Comparison of ENCODE assay signal across 8 cellular contexts in the genomic region with DNA sequence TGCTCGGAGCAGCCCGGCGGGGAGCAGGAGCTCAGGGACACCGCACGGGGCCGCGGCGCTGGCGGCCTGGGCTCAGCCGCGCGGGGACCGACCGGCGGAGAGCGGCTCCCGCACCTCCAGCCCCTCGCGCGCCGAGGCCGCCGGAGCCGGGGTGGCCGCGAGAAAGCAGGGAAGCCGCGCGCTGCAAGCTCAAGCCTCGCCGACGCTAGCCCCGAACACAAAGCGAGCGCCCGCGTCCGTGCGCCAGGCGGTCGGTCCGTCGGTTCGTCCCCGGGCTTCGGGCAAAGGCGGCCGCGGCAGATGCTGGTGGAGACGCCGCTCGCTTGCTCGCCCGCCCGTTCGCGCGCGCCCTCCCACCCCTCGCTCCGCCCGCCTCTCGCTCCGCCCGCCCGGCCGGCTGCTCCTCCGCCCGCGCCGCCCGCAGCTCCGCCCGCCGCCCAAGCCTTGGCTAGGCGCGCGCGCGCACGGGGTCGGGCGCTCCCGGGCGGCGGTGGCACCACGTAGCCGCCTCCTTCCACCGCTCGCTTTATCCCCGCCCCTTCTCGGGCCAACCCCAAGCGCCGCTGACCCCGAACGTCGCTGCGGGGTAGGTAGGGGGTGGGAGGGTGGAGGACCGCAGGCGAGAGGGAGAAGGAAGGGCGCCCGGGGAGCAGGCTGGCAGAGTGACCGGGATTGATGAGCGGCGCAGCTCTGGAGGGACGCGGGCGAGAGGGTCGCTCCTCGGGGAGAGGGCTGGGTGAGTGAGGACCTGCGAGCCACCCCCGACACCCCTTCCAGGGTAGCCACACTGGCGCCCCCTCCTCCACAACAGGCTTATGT. TPM values are rescaled to one million over a fixed set of nuclear protein-coding genes. Genes with fewer than 3 reads are reported as not detected.
DNase-seq lines count a peak whose midpoint lies in the region; ATAC-seq and TF ChIP-seq lines count a peak whose summit lies in the region.

A gene (minus strand): TSS at position 325 of the 819 bp plus-strand sequence.

- peak within 1 kb of the TSS; percentile 90 for H3K56ac ChIP-seq in mesendoderm (ENCODE audit: low read length)

- no peak within 1 kb of the TSS for H4K5ac ChIP-seq in mesendoderm (ENCODE audit: low read length)

- TF ChIP-seq CTCF in endodermal cell (conservative IDR thresholded peaks at IDR 0.05) = no peak

- no peak within 1 kb of the TSS for H4K8ac ChIP-seq in mesendoderm (ENCODE audit: low read depth, low read length)

- H3K9ac ChIP-seq in endodermal cell (ENCODE audit: extremely low read depth, low read length, poor library complexity, severe bottlenecking) (no peak within 1 kb of the TSS), mesendoderm (ENCODE audit: low read length) (peak within 1 kb of the TSS; percentile 72)

- peak; percentile 69 to 73 for DNase-seq in AML-193 (lab: John Stamatoyannopoulos, UW)
- peak; percentile 50 for DNase-seq in GM19238 (ENCODE audit: insufficient read length, low spot score)
- peak; percentile 52 for DNase-seq in NCI-H82 treated with DMSO at 0.1 percent for 48 hours (lab: John Stamatoyannopoulos, UW; ENCODE audit: unreplicated experiment)
- DNase-seq in activated CD8-positive, alpha-beta memory T cell treated with anti-CD3 and anti-CD28 coated beads, Interleukin-2, amount 50 U/mL, for 1 hour (ENCODE audit: extremely low read depth) = peak; percentile 28
- peak; percentile 92 for DNase-seq in endodermal cell
- DNase-seq in mesendoderm = peak; percentile 84
- peak; percentile 82 for DNase-seq in stimulated activated CD8-positive, alpha-beta memory T cell treated with anti-CD3 and anti-CD28 coated beads, Interleukin-12 subunit alpha, Interleukin-12 subunit beta, amount 100 ng/mL, for 4 hours (ENCODE audit: low read depth)

- H3K27me3 Mint-ChIP-seq in endodermal cell (ENCODE audit: insufficient read depth) = peaks cover 56% of the 10 kb centered on the region

- peak; percentile 32 for ATAC-seq in HG03378 (IDR thresholded peaks at IDR 0.05; ENCODE audit: unreplicated experiment)

- no peaks in the 10 kb centered on the region for H3K36me3 Mint-ChIP-seq in endodermal cell (ENCODE audit: low read depth)

- H3K36me3 ChIP-seq in endodermal cell (ENCODE audit: control insufficient read depth, insufficient read depth, low read length) (no peaks in the 10 kb centered on the region), mesendoderm (ENCODE audit: control insufficient read depth, insufficient read depth, low read length) (no peaks in the 10 kb centered on the region)

- no peak within 1 kb of the TSS for H2AK5ac ChIP-seq in mesendoderm (ENCODE audit: low read length)

- H3K9me3 Mint-ChIP-seq in endodermal cell = peaks cover 2% of the 10 kb centered on the region

- H3K4me3 ChIP-seq in endodermal cell (ENCODE audit: low read length) (peak within 1 kb of the TSS; percentile 88), mesendoderm (ENCODE audit: low read length) (peak within 1 kb of the TSS; percentile 64)

- peak within 1 kb of the TSS; percentile 63 for H3K27ac ChIP-seq in endodermal cell (ENCODE audit: low read depth, low read length)
- no peak within 1 kb of the TSS for H3K27ac ChIP-seq in mesendoderm (ENCODE audit: low read depth, low read length)

- H3K4ac ChIP-seq in mesendoderm (ENCODE audit: low read depth, low read length) = no peak within 1 kb of the TSS

- peak within 1 kb of the TSS; percentile 68 for H3K4me2 ChIP-seq in mesendoderm (ENCODE audit: low read length)

- WGBS in endodermal cell (ENCODE audit: insufficient coverage in 1 of 2, insufficient read length in 1 of 2), 2 experiments = 0% methylated on average over 107 of the region's 113 CpGs; no CpG with 5 or more reads in 1 of the 2 experiments
- WGBS in mesendoderm (ENCODE audit: extremely low coverage, insufficient coverage, low lambda C conversion rate) = no CpG with 5 or more reads among the region's 113 CpGs

- peak within 1 kb of the TSS; percentile 1 for H3K27ac Mint-ChIP-seq in endodermal cell

- peaks cover 1% of the 10 kb centered on the region for H3K9me3 ChIP-seq in endodermal cell (ENCODE audit: control insufficient read depth, low read length)

- H3K27me3 ChIP-seq in endodermal cell (ENCODE audit: control insufficient read depth, insufficient read depth, low read length, poor library complexity, severe bottlenecking) (peaks cover 42% of the 10 kb centered on the region), mesendoderm (ENCODE audit: insufficient read depth, low read length, poor library complexity) (peaks cover 7% of the 10 kb centered on the region)

- H3K23ac ChIP-seq in mesendoderm (ENCODE audit: low read length) = no peak within 1 kb of the TSS

- no peaks in the 10 kb centered on the region for H3K79me2 ChIP-seq in mesendoderm (ENCODE audit: control insufficient read depth, insufficient read depth, low read length)

- peak within 1 kb of the TSS; percentile 70 for H3K18ac ChIP-seq in mesendoderm (ENCODE audit: low read length)

- peaks cover 54% of the 10 kb centered on the region for H3K4me1 Mint-ChIP-seq in endodermal cell

- H2BK15ac ChIP-seq in mesendoderm (replicated peaks; ENCODE audit: low read depth) = no peak within 1 kb of the TSS

- H2BK120ac ChIP-seq in mesendoderm (ENCODE audit: low read depth, low read length) = no peak within 1 kb of the TSS

- no peak within 1 kb of the TSS for H2BK5ac ChIP-seq in mesendoderm (ENCODE audit: low read length)

- peaks cover 8% of the 10 kb centered on the region for H3K4me1 ChIP-seq in endodermal cell (ENCODE audit: control insufficient read depth, insufficient read depth, low read length)
- no peaks in the 10 kb centered on the region for H3K4me1 ChIP-seq in mesendoderm (ENCODE audit: control insufficient read depth, low read depth, low read length)

- no peaks in the 10 kb centered on the region for H3K79me1 ChIP-seq in mesendoderm (ENCODE audit: low read length)

- peak within 1 kb of the TSS; percentile 70 for H3K4me3 Mint-ChIP-seq in endodermal cell

RNA-seq across cellular contexts. Expression of the gene that starts here (rescaled TPM):
- total RNA-seq in endodermal cell = 10 to 100 TPM in 1 of 2 donors, 1 to 10 TPM in 1; 7.4 to 11.8 TPM
- polyA plus RNA-seq in endodermal cell (2013, experiment 1 of 2) = 21.9 TPM
- polyA plus RNA-seq in endodermal cell (2013, experiment 2 of 2) = 21.6 TPM
- 5.9 TPM for polyA plus RNA-seq in mesendoderm (2013, experiment 1 of 2)
- 6.0 TPM for polyA plus RNA-seq in mesendoderm (2013, experiment 2 of 2)

Comparison
In these comparisons a context has a peak if more than half of its experiments do, and no peak if none do; other contexts are left out.
1. DNase-seq: peak in every context shown above with its lines; median percentile 92 in endodermal cell; 84 in mesendoderm; 82 in stimulated activated CD8-positive, alpha-beta memory T cell treated with anti-CD3 and anti-CD28 coated beads, Interleukin-12 subunit alpha, Interleukin-12 subunit beta, amount 100 ng/mL, for 4 hours; 71 in AML-193; 52 in NCI-H82 treated with DMSO at 0.1 percent for 48 hours; 50 in GM19238; 28 in activated CD8-positive, alpha-beta memory T cell treated with anti-CD3 and anti-CD28 coated beads, Interleukin-2, amount 50 U/mL, for 1 hour.